In genomic region chr2:38603402-38604265, GRCh38 we compare ENCODE assay signal across 1 cellular context.
TF ChIP-seq lines count a peak whose summit lies in the region.

No MANE protein-coding gene starts in this region.

TF ChIP-seq in H1, 55 proteins besides CTCF, POLR2A, EP300 and RAD21 (continued from another document):
- no peak for TF ChIP-seq SIRT6 (IDR thresholded peaks at IDR 0.05; ENCODE audit: low read length)
- TF ChIP-seq SP1 (IDR thresholded peaks at IDR 0.05; ENCODE audit: low read depth, low read length) = peak; percentile 53; the same call in 1 of the 2 replicates
- no peak for TF ChIP-seq POLR2AphosphoS5 (IDR thresholded peaks at IDR 0.05; ENCODE audit: low read depth, low read length)
- no peak for TF ChIP-seq CEBPB (IDR thresholded peaks at IDR 0.05; ENCODE audit: low read depth, low read length)
- TF ChIP-seq ASH2L (IDR thresholded peaks at IDR 0.05; ENCODE audit: low read length) = no peak
- no peak for TF ChIP-seq KDM5A (IDR thresholded peaks at IDR 0.05; ENCODE audit: low read length)
- TF ChIP-seq PHF8 (conservative IDR thresholded peaks at IDR 0.05; ENCODE audit: low read depth, low read length) = no peak; the same call in 1 of the 2 replicates
- TF ChIP-seq, protein P1, sequence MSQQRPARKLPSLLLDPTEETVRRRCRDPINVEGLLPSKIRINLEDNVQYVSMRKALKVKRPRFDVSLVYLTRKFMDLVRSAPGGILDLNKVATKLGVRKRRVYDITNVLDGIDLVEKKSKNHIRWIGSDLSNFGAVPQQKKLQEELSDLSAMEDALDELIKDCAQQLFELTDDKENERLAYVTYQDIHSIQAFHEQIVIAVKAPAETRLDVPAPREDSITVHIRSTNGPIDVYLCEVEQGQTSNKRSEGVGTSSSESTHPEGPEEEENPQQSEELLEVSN (IDR thresholded peaks at IDR 0.05) = peak; percentile 74; the same call in 1 of the 2 replicates
- TF ChIP-seq, protein P2, sequence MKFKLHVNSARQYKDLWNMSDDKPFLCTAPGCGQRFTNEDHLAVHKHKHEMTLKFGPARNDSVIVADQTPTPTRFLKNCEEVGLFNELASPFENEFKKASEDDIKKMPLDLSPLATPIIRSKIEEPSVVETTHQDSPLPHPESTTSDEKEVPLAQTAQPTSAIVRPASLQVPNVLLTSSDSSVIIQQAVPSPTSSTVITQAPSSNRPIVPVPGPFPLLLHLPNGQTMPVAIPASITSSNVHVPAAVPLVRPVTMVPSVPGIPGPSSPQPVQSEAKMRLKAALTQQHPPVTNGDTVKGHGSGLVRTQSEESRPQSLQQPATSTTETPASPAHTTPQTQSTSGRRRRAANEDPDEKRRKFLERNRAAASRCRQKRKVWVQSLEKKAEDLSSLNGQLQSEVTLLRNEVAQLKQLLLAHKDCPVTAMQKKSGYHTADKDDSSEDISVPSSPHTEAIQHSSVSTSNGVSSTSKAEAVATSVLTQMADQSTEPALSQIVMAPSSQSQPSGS (IDR thresholded peaks at IDR 0.05; ENCODE audit: low read length) = 0 out of 2 replicates have a peak, but pooled peaks have one; percentile 16
- no peak for TF ChIP-seq CBX5 (IDR thresholded peaks at IDR 0.05; ENCODE audit: low read depth, low read length)
- TF ChIP-seq JUND (IDR thresholded peaks at IDR 0.05; ENCODE audit: low read length) = 0 out of 2 replicates have a peak, but pooled peaks have one; percentile 19
- no peak for TF ChIP-seq GTF2F1 (IDR thresholded peaks at IDR 0.05; ENCODE audit: borderline replicate concordance, low read depth, low read length)
- peak; percentile 95 to 97 for TF ChIP-seq SIN3A (conservative IDR thresholded peaks at IDR 0.05 in 1 of 2, IDR thresholded peaks at IDR 0.05 in 1 of 2; ENCODE audit: low read depth in 1 of 2, low read length in 2 of 2)
- no peak for TF ChIP-seq NRF1 (IDR thresholded peaks at IDR 0.05; ENCODE audit: low read depth, low read length)
- no peak for TF ChIP-seq NANOG (IDR thresholded peaks at IDR 0.05; ENCODE audit: insufficient read depth, low read depth, low read length, poor library complexity, severe bottlenecking)
- no peak for TF ChIP-seq TEAD4 (IDR thresholded peaks at IDR 0.05; ENCODE audit: low read depth, low read length)
- TF ChIP-seq POU5F1 (IDR thresholded peaks at IDR 0.05; ENCODE audit: low read depth, low read length) = 0 out of 2 replicates have a peak, but pooled peaks have one; percentile 22
- TF ChIP-seq YY1 (IDR thresholded peaks at IDR 0.05; ENCODE audit: low read depth, low read length) = no peak; the same call in 1 of the 2 replicates
- no peak for TF ChIP-seq CTBP2 (IDR thresholded peaks at IDR 0.05; ENCODE audit: borderline replicate concordance, insufficient read depth, insufficient read length, low read length)
- no peak for TF ChIP-seq CHD1 (IDR thresholded peaks at IDR 0.05; ENCODE audit: low read depth, low read length)
- TF ChIP-seq BCL11A (IDR thresholded peaks at IDR 0.05; ENCODE audit: low read depth in 2 of 2, low read length in 2 of 2) = no peak
- TF ChIP-seq SAP30 (IDR thresholded peaks at IDR 0.05; ENCODE audit: insufficient read depth, insufficient replicate concordance, low read length) = peak; percentile 87
- no peak for TF ChIP-seq SIX5 (IDR thresholded peaks at IDR 0.05; ENCODE audit: low read depth, low read length)
- no peak for TF ChIP-seq CHD2 (IDR thresholded peaks at IDR 0.05; ENCODE audit: low read length)
- TF ChIP-seq RBBP5 (IDR thresholded peaks at IDR 0.05; ENCODE audit: borderline replicate concordance, low read depth, low read length) = no peak
- TF ChIP-seq FOSL1 (IDR thresholded peaks at IDR 0.05; ENCODE audit: insufficient read depth, low read depth, low read length) = no peak
- TF ChIP-seq EGR1 (IDR thresholded peaks at IDR 0.05; ENCODE audit: borderline replicate concordance, low read depth, low read length) = peak; percentile 34; the same call in 1 of the 2 replicates
- TF ChIP-seq CREB1 (IDR thresholded peaks at IDR 0.05) = peak; percentile 80
- no peak for TF ChIP-seq KDM4A (IDR thresholded peaks at IDR 0.05; ENCODE audit: low read depth, low read length, severe bottlenecking)
- peak; percentile 86 for TF ChIP-seq MAX (IDR thresholded peaks at IDR 0.05)
- TF ChIP-seq CBX8 (IDR thresholded peaks at IDR 0.05; ENCODE audit: borderline replicate concordance, low read depth, low read length) = no peak
- TF ChIP-seq, protein P3, sequence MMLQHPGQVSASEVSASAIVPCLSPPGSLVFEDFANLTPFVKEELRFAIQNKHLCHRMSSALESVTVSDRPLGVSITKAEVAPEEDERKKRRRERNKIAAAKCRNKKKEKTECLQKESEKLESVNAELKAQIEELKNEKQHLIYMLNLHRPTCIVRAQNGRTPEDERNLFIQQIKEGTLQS (IDR thresholded peaks at IDR 0.05; ENCODE audit: insufficient read depth, low read depth, low read length) = no peak
- no peak for TF ChIP-seq BRCA1 (IDR thresholded peaks at IDR 0.05; ENCODE audit: low read depth, low read length)
- TF ChIP-seq SP2 (IDR thresholded peaks at IDR 0.05; ENCODE audit: low read length) = no peak
- no peak for TF ChIP-seq RNF2 (IDR thresholded peaks at IDR 0.05; ENCODE audit: borderline replicate concordance, low read depth, low read length, missing control alignments, poor library complexity, severe bottlenecking)
- TF ChIP-seq TBP (IDR thresholded peaks at IDR 0.05; ENCODE audit: low read depth, low read length) = no peak
- TF ChIP-seq TAF7 (optimal IDR thresholded peaks at IDR 0.05; ENCODE audit: borderline replicate concordance, low read depth, low read length) = no peak
- TF ChIP-seq TCF12 (IDR thresholded peaks at IDR 0.05; ENCODE audit: low read depth, low read length) = peak; percentile 78; the same call in 1 of the 2 replicates
- TF ChIP-seq EZH2 (IDR thresholded peaks at IDR 0.05; ENCODE audit: low read depth, low read length, severe bottlenecking) = no peak
- TF ChIP-seq SUZ12 (IDR thresholded peaks at IDR 0.05; ENCODE audit: low read length) = no peak
- TF ChIP-seq, protein P4, sequence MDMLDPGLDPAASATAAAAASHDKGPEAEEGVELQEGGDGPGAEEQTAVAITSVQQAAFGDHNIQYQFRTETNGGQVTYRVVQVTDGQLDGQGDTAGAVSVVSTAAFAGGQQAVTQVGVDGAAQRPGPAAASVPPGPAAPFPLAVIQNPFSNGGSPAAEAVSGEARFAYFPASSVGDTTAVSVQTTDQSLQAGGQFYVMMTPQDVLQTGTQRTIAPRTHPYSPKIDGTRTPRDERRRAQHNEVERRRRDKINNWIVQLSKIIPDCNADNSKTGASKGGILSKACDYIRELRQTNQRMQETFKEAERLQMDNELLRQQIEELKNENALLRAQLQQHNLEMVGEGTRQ (IDR thresholded peaks at IDR 0.05; ENCODE audit: low read length) = no peak
- TF ChIP-seq RFX5 (IDR thresholded peaks at IDR 0.05; ENCODE audit: borderline replicate concordance, low read depth, low read length) = no peak
- no peak for TF ChIP-seq RXRA (IDR thresholded peaks at IDR 0.05; ENCODE audit: insufficient read depth, low read depth, low read length)
- no peak for TF ChIP-seq JUN (IDR thresholded peaks at IDR 0.05; ENCODE audit: low read depth, low read length)
- TF ChIP-seq GABPA (IDR thresholded peaks at IDR 0.05; ENCODE audit: borderline replicate concordance, insufficient read depth, low read length) = no peak
- no peak for TF ChIP-seq MAFK (IDR thresholded peaks at IDR 0.05; ENCODE audit: low read depth, low read length)
- peak in 1 of 2 experiments; percentile 18; a peak in 2 of 4 replicates for TF ChIP-seq HDAC2 (IDR thresholded peaks at IDR 0.05; ENCODE audit: borderline replicate concordance in 1 of 2, low read depth in 2 of 2, low read length in 2 of 2)
- TF ChIP-seq HDAC6 (IDR thresholded peaks at IDR 0.05; ENCODE audit: low read depth, low read length) = no peak
- no peak for TF ChIP-seq CHD7 (IDR thresholded peaks at IDR 0.05; ENCODE audit: insufficient replicate concordance, low read length)
- no peak for TF ChIP-seq KDM1A (IDR thresholded peaks at IDR 0.05; ENCODE audit: borderline replicate concordance, low read length)
